22 cellular contexts compared by ENCODE assay signal in the genomic region with DNA sequence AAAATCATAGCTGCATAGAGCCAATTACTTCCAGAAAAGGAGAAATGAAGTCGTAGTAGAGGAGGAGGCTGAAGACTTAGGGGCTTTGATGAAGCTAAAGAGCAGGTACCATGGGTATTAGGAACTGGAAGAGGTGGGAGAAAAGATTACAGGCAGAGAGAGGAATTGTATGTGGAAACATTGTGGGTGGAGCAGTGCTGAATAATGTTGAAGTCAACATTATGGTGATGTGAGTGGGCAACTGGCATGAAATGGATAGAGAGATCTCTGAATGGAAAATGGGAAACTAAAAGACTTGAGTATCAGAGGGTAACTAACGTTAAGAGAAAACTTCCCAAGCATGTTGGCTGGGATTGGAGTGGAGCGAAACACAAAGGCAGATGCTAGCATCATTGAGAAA.
A peak's percentile ranks its signal among the peaks of the same experiment; 100 is the strongest.
DNase-seq lines count a peak whose midpoint lies in the region; ATAC-seq, FAIRE-seq and TF ChIP-seq lines count a peak whose summit lies in the region.
"Had no signal": no experiment of that assay in that cellular context is flagged by ENCODE, and none has a peak within 500 bp of the region (broad histone marks: within the 10 kb centered on the region; RNA-seq: fewer than 3 reads in every experiment).

No MANE protein-coding gene starts in this region.

- no peak overlapping the region for H3K4me3 ChIP-seq in Caco-2 (ENCODE audit: low read depth, low read length)
- H3K4me3 ChIP-seq in fibroblast of mammary gland (ENCODE audit: control insufficient read depth, low read depth, low read length), result no peak overlapping the region
- no peak overlapping the region for H3K4me3 ChIP-seq in osteoblast (ENCODE audit: insufficient read depth, low read length)

- H3K36me3 ChIP-seq in Caco-2 (ENCODE audit: control insufficient read depth, insufficient read depth, low read length) (no peaks in the 10 kb centered on the region), osteoblast (ENCODE audit: insufficient read depth, low read length) (no peaks in the 10 kb centered on the region)

- H3K79me2 ChIP-seq in osteoblast (ENCODE audit: insufficient read depth, low read length), result no peaks in the 10 kb centered on the region

- H3K4me1 Mint-ChIP-seq in Caco-2 (ENCODE audit: low read depth, unreplicated experiment), result peaks cover 50% of the 10 kb centered on the region
- H3K4me1 Mint-ChIP-seq in HFFc6 (ENCODE audit: low read depth), result peaks cover 56% of the 10 kb centered on the region

- CTCF ChIA-PET in Caco-2 (lab: Charles Lee), result interaction anchor here (0.9 kb wide), 1 partner anchor 86 kb away, joined by 3 read pairs; no protein-coding TSS in a partner anchor

- intact Hi-C loops in Caco-2 (cut with micrococcal nuclease; ENCODE audit: unreplicated experiment), result no loop called here

- H3K4me3 Mint-ChIP-seq in Caco-2 (ENCODE audit: unreplicated experiment) (no peak overlapping the region), HFFc6 (no peak overlapping the region)
- H3K4me3 Mint-ChIP-seq: CD14-positive monocyte had no signal

- ATAC-seq in GM19035 (IDR thresholded peaks at IDR 0.05; ENCODE audit: unreplicated experiment) (no peak), HG03139 (IDR thresholded peaks at IDR 0.05; ENCODE audit: unreplicated experiment) (no peak)
- ATAC-seq: Panc1, Right ventricle myocardium inferior had no signal

- no peak overlapping the region for H3K27ac ChIP-seq in osteoblast (ENCODE audit: low read depth, low read length)
- H3K27ac ChIP-seq: HL-60 had no signal

- BruUV-seq in Caco-2 (replicated peaks; lab: Mats Ljungman, UMichigan), result no TSS peak

- H3K9me3 Mint-ChIP-seq in Caco-2 (ENCODE audit: unreplicated experiment), result no peaks in the 10 kb centered on the region
- H3K9me3 Mint-ChIP-seq in HFFc6, result no peaks in the 10 kb centered on the region
- H3K9me3 Mint-ChIP-seq: CD14-positive monocyte had no signal

- no peak for DNase-seq in Caco-2
- peak; percentile 46 for DNase-seq in RCC 7860 (ENCODE audit: low spot score)
- peak; percentile 59 for DNase-seq in fibroblast of mammary gland (ENCODE audit: low read depth)
- DNase-seq in osteoblast (ENCODE audit: insufficient read length, low spot score, missing footprints), result no peak
- no peak for DNase-seq in SW480 (ENCODE audit: low spot score)
- DNase-seq in HFFc6, result no peak
- DNase-seq: AML-193, COR-L47, EL, KG1, MM.1S, NCI-H1105, NCI-H187, NCI-H226, NCI-H524 treated with DMSO at 0.1 percent for 48 hours had no signal

- H3K9me3 ChIP-seq in Caco-2 (no peaks in the 10 kb centered on the region), osteoblast (ENCODE audit: low read depth, low read length) (no peaks in the 10 kb centered on the region)

- POLR2A ChIA-PET in Caco-2 (lab: Charles Lee), result no interaction called here

- no peaks in the 10 kb centered on the region for H3K36me3 Mint-ChIP-seq in Caco-2 (ENCODE audit: insufficient read depth, unreplicated experiment)
- no peaks in the 10 kb centered on the region for H3K36me3 Mint-ChIP-seq in HFFc6 (ENCODE audit: low read depth)
- H3K36me3 Mint-ChIP-seq: CD14-positive monocyte had no signal

- no peak for TF ChIP-seq CTCF in Caco-2 (IDR thresholded peaks at IDR 0.05; ENCODE audit: insufficient read depth in 1 of 2, low read depth in 1 of 2, low read length in 1 of 2, severe bottlenecking in 1 of 2, unreplicated experiment in 1 of 2)
- no peak for TF ChIP-seq CTCF in fibroblast of mammary gland (conservative IDR thresholded peaks at IDR 0.05; ENCODE audit: control insufficient read depth, insufficient read depth, low read depth, low read length)
- no peak for TF ChIP-seq CTCF in osteoblast (IDR thresholded peaks at IDR 0.05; ENCODE audit: extremely low read depth, low read depth, low read length)
- no peak for TF ChIP-seq CTCF in HFFc6 (IDR thresholded peaks at IDR 0.05)

- H3K4me2 ChIP-seq in osteoblast (ENCODE audit: insufficient read depth, low read length), result peak overlapping the region; percentile 25

- H4K20me1 ChIP-seq in osteoblast (ENCODE audit: insufficient read depth, low read length), result no peaks in the 10 kb centered on the region

- no peaks in the 10 kb centered on the region for H3K27me3 ChIP-seq in Caco-2 (replicated peaks; ENCODE audit: control insufficient read depth, insufficient read depth, low read length)
- H3K27me3 ChIP-seq in osteoblast (ENCODE audit: insufficient read depth, low read length), result no peaks in the 10 kb centered on the region

- H3K4me1 ChIP-seq in Caco-2, result peaks cover 100% of the 10 kb centered on the region
- peaks cover 22% of the 10 kb centered on the region for H3K4me1 ChIP-seq in osteoblast (ENCODE audit: insufficient read depth, low read length)

- H3K27me3 Mint-ChIP-seq in Caco-2 (ENCODE audit: insufficient read depth, unreplicated experiment), result no peaks in the 10 kb centered on the region
- H3K27me3 Mint-ChIP-seq in HFFc6 (ENCODE audit: insufficient read depth), result no peaks in the 10 kb centered on the region

- H3K27ac Mint-ChIP-seq in Caco-2 (ENCODE audit: unreplicated experiment) (peak overlapping the region; percentile 8), HFFc6 (no peak overlapping the region)
- H3K27ac Mint-ChIP-seq: CD14-positive monocyte had no signal

- FAIRE-seq in RCC 7860 (lab: Jason Lieb, UNC), result no peak
- FAIRE-seq: H54 had no signal

- no peak overlapping the region for H2AFZ ChIP-seq in osteoblast (ENCODE audit: low read length)

Comparison
In these comparisons a context has a peak if more than half of its experiments do, and no peak if none do; other contexts are left out.
1. DNase-seq: peak in RCC 7860 (single experiment) and fibroblast of mammary gland (single experiment); none in Caco-2 (0 of 2), osteoblast (single experiment), SW480 (single experiment) and HFFc6 (single experiment).